8 cellular contexts compared by ENCODE assay signal in genomic region chr2:17646096-17646554, GRCh38.
DNase-seq lines count a peak whose midpoint lies in the region; ATAC-seq and TF ChIP-seq lines count a peak whose summit lies in the region.

No MANE protein-coding gene starts in this region.

- peak; percentile 68 for DNase-seq in Daoy (ENCODE audit: low read depth)
- DNase-seq in NCI-H748 (lab: John Stamatoyannopoulos, UW; ENCODE audit: unreplicated experiment) = peak; percentile 60
- DNase-seq in activated T-cell treated with anti-CD3 and anti-CD28 coated beads for 4 hours = peak; percentile 29
- peak; percentile 70 to 89 for DNase-seq in foreskin fibroblast
- peak; percentile 27 for DNase-seq in occipital lobe (lab: John Stamatoyannopoulos, UW)
- DNase-seq in ecto neural progenitor cell (ENCODE audit: low spot score) = no peak

- no peak overlapping the region for H3K4me3 ChIP-seq in foreskin fibroblast (ENCODE audit: low read depth in 1 of 2, low read length in 2 of 2)

- ATAC-seq in GM21360 (IDR thresholded peaks at IDR 0.05; ENCODE audit: unreplicated experiment) = peak; percentile 85
- peak; percentile 90 for ATAC-seq in HG03469 (IDR thresholded peaks at IDR 0.05; ENCODE audit: unreplicated experiment)

- TF ChIP-seq CTCF in foreskin fibroblast (IDR thresholded peaks at IDR 0.05; ENCODE audit: low read depth, low read length) = peak; percentile 77
